In the genomic region with DNA sequence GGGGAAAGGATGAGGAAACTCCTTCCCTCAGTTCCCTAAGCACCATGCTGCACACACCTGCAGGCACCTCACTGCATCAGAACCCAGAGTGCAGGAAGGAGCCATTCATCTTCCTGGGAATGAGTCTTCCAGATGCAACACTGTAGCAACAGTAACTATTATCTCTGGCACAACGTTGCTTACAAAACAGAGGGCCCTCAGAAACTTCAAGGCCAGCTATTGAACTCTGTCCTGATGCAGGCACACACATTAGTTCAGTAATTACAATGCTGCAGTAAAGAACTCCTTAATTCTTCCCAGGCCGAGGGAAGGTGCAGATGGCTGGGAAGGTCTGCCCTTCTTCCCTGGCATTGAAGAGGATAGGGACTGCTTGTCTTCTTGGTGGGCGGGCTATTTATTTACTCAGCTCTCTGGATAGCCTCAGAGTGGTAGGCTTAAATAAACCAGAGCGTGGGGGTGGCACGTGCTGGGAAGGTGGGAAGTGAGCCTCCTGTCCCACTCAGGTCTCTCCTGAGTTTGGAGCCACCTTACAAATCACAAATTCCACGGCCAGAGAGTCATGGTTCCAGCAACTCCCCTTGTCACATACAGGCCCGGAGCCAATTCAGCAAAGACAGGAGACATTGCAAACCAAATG, we compare ENCODE assay signal across 20 cellular contexts.
"Had no signal": no experiment of that assay in that cellular context is flagged by ENCODE, and none has a peak within 500 bp of the region (broad histone marks: within the 10 kb centered on the region; RNA-seq: fewer than 3 reads in every experiment).

No MANE protein-coding gene starts in this region.

- H3K9me3 ChIP-seq: body of pancreas, pancreas, stomach had no signal

- DNase-seq: activated B cell treated with CpG ODN at 0.5 μM for 24 hours; activated CD4-positive, alpha-beta T cell treated with anti-CD3 and anti-CD28 coated beads, Interleukin-2, amount 10 ng/mL, durations not matched to agents 24 days and 14 days; activated CD8-positive, alpha-beta memory T cell treated with anti-CD3 and anti-CD28 coated beads, Interleukin-2, amount 50 U/mL, for 48 hours; activated gamma-delta T cell; activated T-cell treated with anti-CD3 and anti-CD28 coated beads, Interleukin-2, amount 50 U/mL, for 72 hours; amniotic stem cell; body of pancreas; central memory CD4-positive, alpha-beta T cell; effector CD4-positive, alpha-beta T cell; naive B cell; pancreas; stimulated activated CD4-positive, alpha-beta T cell treated with anti-CD3 and anti-CD28 coated beads, Interleukin-12 subunit alpha, Interleukin-12 subunit beta, amount 100 ng/mL, for 4 hours; stimulated activated CD4-positive, alpha-beta T cell treated with anti-CD3 and anti-CD28 coated beads, Interleukin-2, amount 100 ng/mL, for 24 hours; stomach had no signal

- H3K4me3 ChIP-seq: body of pancreas, coronary artery, neural progenitor cell, pancreas, stomach had no signal

- H3K27ac ChIP-seq: body of pancreas, coronary artery, neural progenitor cell, pancreas, stomach had no signal

- H3K36me3 ChIP-seq: neural progenitor cell, pancreas, stomach had no signal

- FAIRE-seq: islet of Langerhans, pancreas, TTC549 had no signal

- H3K4me1 ChIP-seq: pancreas had no signal

- ATAC-seq: activated naive CD4-positive, alpha-beta T cell treated with anti-CD3 and anti-CD28 coated beads, Interleukin-2, amount 50 U/mL, for 72 hours; activated T-cell treated with anti-CD3 and anti-CD28 coated beads, Interleukin-2, amount 50 U/mL, for 72 hours; body of pancreas; left lobe of liver; pancreas had no signal
